8 cellular contexts compared by ENCODE assay signal in genomic region chr11:65961267-65962135, GRCh38. TPM values are rescaled to one million over a fixed set of nuclear protein-coding genes. Genes with fewer than 3 reads are reported as not detected.
A peak's percentile ranks its signal among the peaks of the same experiment; 100 is the strongest.
DNase-seq lines count a peak whose midpoint lies in the region; ATAC-seq, FAIRE-seq and TF ChIP-seq lines count a peak whose summit lies in the region.

Gene SART1 (plus strand): TSS chr11:65961734. CDS start chr11:65961781, 47 bp downstream.

- CTCF ChIA-PET in activated B cell treated with CpG ODN at 0.5 μM for 24 hours (lab: Charles Lee) = interaction anchor here (1.1 to 1.7 kb wide), 3 partner anchors 70 to 77 kb away, joined by 3 to 12 read pairs (median 3); partner anchors contain the start of gene FIBP

- 0% methylated on average over 84 to 96 of the region's 96 CpGs for WGBS in small intestine, 3 donors

- intact Hi-C loops in activated B cell treated with CpG ODN at 0.5 μM for 24 hours (cut with micrococcal nuclease) = loop anchor here (1.0 to 2.0 kb wide), 6 partner anchors 28 to 102 kb away; partner anchors contain the start of genes BANF1, C11orf68, DRAP1 and EIF1AD

- POLR2A ChIA-PET in activated B cell treated with CpG ODN at 0.5 μM for 24 hours (lab: Charles Lee) = interaction anchor here (0.5 to 6.6 kb wide), 23 partner anchors 10 to 1475 kb away, joined by 3 to 142 read pairs (median 4); partner anchors contain the start of genes BANF1, CCDC85B, CFL1 and FIBP

- peak; percentile 92 for TF ChIP-seq POLR2A in GM18951 (IDR thresholded peaks at IDR 0.05; ENCODE audit: extremely low read depth, insufficient read depth, insufficient read length)

- peak within 1 kb of the TSS; percentile 71 to 77 for H3K4me3 ChIP-seq in cardiac fibroblast (replicated peaks in 1 of 2; ENCODE audit: low read depth in 2 of 2, low read length in 2 of 2)
- H3K4me3 ChIP-seq in small intestine (ENCODE audit: low read depth in 1 of 2, low read length in 2 of 2) = peak within 1 kb of the TSS; percentile 98 to 99

- H3K36me3 ChIP-seq in small intestine (ENCODE audit: control insufficient read depth in 2 of 2, insufficient read depth in 2 of 2, low read length in 2 of 2) = peaks cover 13 to 21% of the 10 kb centered on the region in 2 donors

- no peaks in the 10 kb centered on the region for H3K9me3 Mint-ChIP-seq in activated B cell treated with CpG ODN at 0.5 μM for 24 hours

- in situ Hi-C loops in GM18951 (cut with MboI; ENCODE audit: low sequenced_read_pairs, unreplicated experiment) = no loop called here

- H3K27me3 ChIP-seq in small intestine (ENCODE audit: control insufficient read depth in 2 of 2, insufficient read depth in 2 of 2, low read length in 2 of 2) = no peaks in the 10 kb centered on the region

- no peak for FAIRE-seq in small intestine (lab: Jason Lieb, UNC)

- peaks cover 3 to 8% of the 10 kb centered on the region in 2 donors for H3K4me1 ChIP-seq in small intestine (ENCODE audit: control insufficient read depth in 2 of 2, insufficient read depth in 1 of 2, low read depth in 1 of 2, low read length in 1 of 2)

- DNase-seq in AG08395 (ENCODE audit: low spot score) = peak; percentile 99
- DNase-seq in NCI-H345 treated with DMSO at 0.1 percent for 48 hours (lab: John Stamatoyannopoulos, UW; ENCODE audit: unreplicated experiment) = peak; percentile 95
- DNase-seq in activated B cell treated with CpG ODN at 0.5 μM for 24 hours = peak; percentile 85
- peak; percentile 98 to 99 for DNase-seq in cardiac fibroblast (ENCODE audit: low read depth in 2 of 2)
- peak; percentile 100 for DNase-seq in iPS-NIHi11 (ENCODE audit: low spot score)
- DNase-seq in small intestine = peak; percentile 96

- peak within 1 kb of the TSS; percentile 95 for H3K27ac Mint-ChIP-seq in activated B cell treated with CpG ODN at 0.5 μM for 24 hours

- ATAC-seq in HG03280 (IDR thresholded peaks at IDR 0.05; ENCODE audit: unreplicated experiment) (peak; percentile 81), activated B cell treated with CpG ODN at 0.5 μM for 24 hours (ENCODE audit: low read depth) (peak; percentile 89)

- H3K27me3 Mint-ChIP-seq in activated B cell treated with CpG ODN at 0.5 μM for 24 hours = no peaks in the 10 kb centered on the region

- H3K4me3 Mint-ChIP-seq in activated B cell treated with CpG ODN at 0.5 μM for 24 hours = peak within 1 kb of the TSS; percentile 97

- peak within 1 kb of the TSS; percentile 81 to 97 for H3K27ac ChIP-seq in small intestine (ENCODE audit: low read depth in 1 of 2, low read length in 1 of 2)

- H3K36me3 Mint-ChIP-seq in activated B cell treated with CpG ODN at 0.5 μM for 24 hours (ENCODE audit: low read depth) = peaks cover 46% of the 10 kb centered on the region

- no peak for TF ChIP-seq CTCF in activated B cell treated with CpG ODN at 0.5 μM for 24 hours (IDR thresholded peaks at IDR 0.05)
- no peak for TF ChIP-seq CTCF in cardiac fibroblast (IDR thresholded peaks at IDR 0.05; ENCODE audit: low read depth, low read length)

- no peaks in the 10 kb centered on the region for H3K9me3 ChIP-seq in small intestine (ENCODE audit: control insufficient read depth, low read depth)

- H3K4me1 Mint-ChIP-seq in activated B cell treated with CpG ODN at 0.5 μM for 24 hours = peaks cover 48% of the 10 kb centered on the region

RNA-seq across cellular contexts. Expression of gene SART1, which starts in this region (rescaled TPM):
- total RNA-seq in activated B cell treated with CpG ODN at 0.5 μM for 24 hours = 86.6 and 92.3 TPM in 2 replicates
- polyA plus RNA-seq in small intestine = 10 to 100 TPM; 43.9 to 95.9 (median 61.9) TPM

Comparison
In these comparisons a context has a peak if more than half of its experiments do, and no peak if none do; other contexts are left out.
1. Peak in every context shown above with its lines: DNase-seq, ATAC-seq, H3K4me3 ChIP-seq and H3K27ac ChIP-seq.